24 cellular contexts compared by ENCODE assay signal in genomic region chr9:116789097-116789496, GRCh38.
DNase-seq lines count a peak whose midpoint lies in the region; TF ChIP-seq lines count a peak whose summit lies in the region.
"Had no signal": no experiment of that assay in that cellular context is flagged by ENCODE, and none has a peak within 500 bp of the region (broad histone marks: within the 10 kb centered on the region; RNA-seq: fewer than 3 reads in every experiment).

No MANE protein-coding gene starts in this region.

- H3K4me2 ChIP-seq in smooth muscle cell = no peak overlapping the region
- H3K4me2 ChIP-seq: PC-9 had no signal

- no peaks in the 10 kb centered on the region for H4K20me1 ChIP-seq in smooth muscle cell (ENCODE audit: low read depth)

- no peaks in the 10 kb centered on the region for H3F3A ChIP-seq in smooth muscle cell (ENCODE audit: low read depth)

- no peaks in the 10 kb centered on the region for H3K36me3 ChIP-seq in smooth muscle cell (ENCODE audit: low read depth)

- no peaks in the 10 kb centered on the region for H3K79me2 ChIP-seq in smooth muscle cell (ENCODE audit: low read depth)

- WGBS in smooth muscle cell (ENCODE audit: low lambda C conversion rate) = 43% methylated on average over 3 of the region's 3 CpGs

- peaks cover 20% of the 10 kb centered on the region for H3K4me1 ChIP-seq in smooth muscle cell (ENCODE audit: low read depth)

- H3K27me3 ChIP-seq in smooth muscle cell (ENCODE audit: low read depth) = no peaks in the 10 kb centered on the region

- H3K9me3 ChIP-seq in smooth muscle cell (replicated peaks; ENCODE audit: low read depth) = no peaks in the 10 kb centered on the region

- DNase-seq in NCI-H1417 (lab: John Stamatoyannopoulos, UW) = peak in 2 of 3 experiments; percentile 32 to 67
- DNase-seq in NCI-H1417 treated with DMSO at 0.1 percent for 48 hours (lab: John Stamatoyannopoulos, UW) = no peak
- peak; percentile 18 for DNase-seq in NCI-H2227 treated with DMSO at 0.1 percent for 48 hours (lab: John Stamatoyannopoulos, UW)
- DNase-seq in iPS DF 4.7 (ENCODE audit: extremely low read depth, low spot score) = peak; percentile 9
- DNase-seq in NCI-H2196 (lab: John Stamatoyannopoulos, UW; ENCODE audit: unreplicated experiment) = no peak
- DNase-seq in smooth muscle cell (lab: John Stamatoyannopoulos, UW; ENCODE audit: unreplicated experiment) = no peak
- no peak for DNase-seq in NCI-H748 (lab: John Stamatoyannopoulos, UW; ENCODE audit: unreplicated experiment)
- no peak for DNase-seq in NK-92 (lab: John Stamatoyannopoulos, UW; ENCODE audit: unreplicated experiment)
- DNase-seq: AML-193, DND-41, GM23248, KBM-7, NCI-H1105, NCI-H187, NCI-H2107, NCI-H446 treated with DMSO at 0.1 percent for 48 hours, NCI-H748 treated with DMSO at 0.1 percent for 48 hours, PC-9, SIG-M5, T-helper 1 cell had no signal

- no peak overlapping the region for H3K9ac ChIP-seq in smooth muscle cell (ENCODE audit: low read depth)
- H3K9ac ChIP-seq: GM23248 had no signal

- H3K4me3 ChIP-seq in smooth muscle cell = no peak overlapping the region
- H3K4me3 ChIP-seq: GM12878, GM23248, PC-9 had no signal

- H3K27ac ChIP-seq in smooth muscle cell (ENCODE audit: low read depth) = no peak overlapping the region
- H3K27ac ChIP-seq: 22Rv1, C4-2B, GM23248, PC-9, RWPE1 had no signal

- H2AFZ ChIP-seq in smooth muscle cell (ENCODE audit: low read depth) = no peak overlapping the region
- H2AFZ ChIP-seq: GM23248, PC-9 had no signal

- no peak for TF ChIP-seq CTCF in smooth muscle cell (IDR thresholded peaks at IDR 0.05; ENCODE audit: borderline replicate concordance, insufficient read depth, poor library complexity, severe bottlenecking)

Comparison
In these comparisons a context has a peak if more than half of its experiments do, and no peak if none do; other contexts are left out.
1. DNase-seq: peak in NCI-H1417 (2 of 3), NCI-H2227 treated with DMSO at 0.1 percent for 48 hours (single experiment) and iPS DF 4.7 (single experiment); none in NCI-H1417 treated with DMSO at 0.1 percent for 48 hours (single experiment), NCI-H2196 (single experiment), smooth muscle cell (single experiment), NCI-H748 (single experiment) and NK-92 (single experiment).